Comparison of ENCODE assay signal across 25 cellular contexts in genomic region chr9:116015855-116016254, GRCh38.
"Had no signal": no experiment of that assay in that cellular context is flagged by ENCODE, and none has a peak within 500 bp of the region (broad histone marks: within the 10 kb centered on the region; RNA-seq: fewer than 3 reads in every experiment).

No MANE protein-coding gene starts in this region.

- H3K79me2 ChIP-seq: parathyroid adenoma had no signal

- H3K4me3 ChIP-seq: neural progenitor cell, ovary, psoas muscle, right lobe of liver, sigmoid colon, stomach, thoracic aorta, thyroid gland, tibial nerve, upper lobe of left lung, vagina had no signal

- H3K4me2 ChIP-seq: neural progenitor cell had no signal

- H3K9ac ChIP-seq: neural progenitor cell, parathyroid adenoma had no signal

- FAIRE-seq: small intestine, urothelium cell line had no signal

- DNase-seq: natural killer cell; occipital lobe; ovary; posterior cingulate gyrus; psoas muscle; right cardiac atrium; right lobe of liver; sigmoid colon; small intestine; stimulated activated CD4-positive, alpha-beta T cell treated with anti-CD3 and anti-CD28 coated beads, Interleukin-15, amount 100 ng/mL, for 24 hours; stimulated activated CD4-positive, alpha-beta T cell treated with anti-CD3 and anti-CD28 coated beads, Interleukin-2, amount 100 ng/mL, for 24 hours; stimulated activated CD4-positive, alpha-beta T cell treated with anti-CD3 and anti-CD28 coated beads, Interleukin-2, amount 100 ng/mL, for 48 hours; stimulated activated CD4-positive, alpha-beta T cell treated with anti-CD3 and anti-CD28 coated beads, Interleukin-4, amount 100 ng/mL, for 24 hours; stimulated activated naive B cell treated with anti-CD40 and anti-IgM and Interleukin-4, amounts not matched to agents 10 μg/mL and 1 μg/mL and 100 μg/mL, for 72 hours; stimulated activated naive CD4-positive, alpha-beta T cell treated with Interleukin-2 at 50 U/mL for 16 hours; stomach; thyroid gland; trophoblast cell; upper lobe of left lung had no signal

- H3K27ac ChIP-seq: neural progenitor cell, ovary, parathyroid adenoma, psoas muscle, right lobe of liver, sigmoid colon, stomach, thoracic aorta, thyroid gland, tibial nerve, upper lobe of left lung, vagina had no signal

- H2AFZ ChIP-seq: neural progenitor cell, parathyroid adenoma had no signal

- H3K36me3 ChIP-seq: neural progenitor cell, ovary, right lobe of liver, sigmoid colon, stomach, thoracic aorta, thyroid gland, tibial nerve, upper lobe of left lung, vagina had no signal

- H3K4me1 ChIP-seq: neural progenitor cell, parathyroid adenoma, psoas muscle, right lobe of liver, sigmoid colon, stomach, thyroid gland, tibial nerve, upper lobe of left lung, vagina had no signal

- H3K9me3 ChIP-seq: ovary, psoas muscle, right lobe of liver, sigmoid colon, stomach, thoracic aorta, thyroid gland, tibial nerve, upper lobe of left lung, vagina had no signal

- H3K27me3 ChIP-seq: neural progenitor cell, ovary, right lobe of liver, sigmoid colon, stomach, thyroid gland, tibial nerve, upper lobe of left lung, vagina had no signal
